ENCODE assay signal across 18 cellular contexts in genomic region chr1:185497177-185497576, GRCh38.
DNase-seq lines count a peak whose midpoint lies in the region; ATAC-seq, FAIRE-seq and TF ChIP-seq lines count a peak whose summit lies in the region.
"Had no signal": no experiment of that assay in that cellular context is flagged by ENCODE, and none has a peak within 500 bp of the region (broad histone marks: within the 10 kb centered on the region; RNA-seq: fewer than 3 reads in every experiment).

No MANE protein-coding gene starts in this region.

- peak overlapping the region; percentile 49 for H3K27ac Mint-ChIP-seq in dendritic cell treated with granulocyte-macrophage colony-stimulating factor and Interleukin-4, amounts not matched to agents 40 ng/mL and 50 ng/mL, for 4 days
- H3K27ac Mint-ChIP-seq in activated T-helper 17 cell treated with anti-CD3 and anti-CD28 coated beads, Interleukin-2, amount 50 U/mL, for 72 hours: no peak overlapping the region
- H3K27ac Mint-ChIP-seq: B cell; CD4-positive, alpha-beta memory T cell; CD4-positive, CD25-positive, alpha-beta regulatory T cell; CD8-positive, alpha-beta memory T cell had no signal

- H3K27me3 ChIP-seq in brain microvascular endothelial cell (replicated peaks): no peaks in the 10 kb centered on the region
- H3K27me3 ChIP-seq: BLaER1 treated with 17β-estradiol and CSF1 and Interleukin-3, amounts not matched to agents 10 nM and 100 nM had no signal

- no peaks in the 10 kb centered on the region for H3K36me3 ChIP-seq in brain microvascular endothelial cell (replicated peaks)
- H3K36me3 ChIP-seq: BLaER1 treated with 17β-estradiol and CSF1 and Interleukin-3, amounts not matched to agents 10 nM and 100 nM had no signal

- intact Hi-C loops in dendritic cell treated with granulocyte-macrophage colony-stimulating factor and Interleukin-4, amounts not matched to agents 40 ng/mL and 50 ng/mL, for 4 days (cut with micrococcal nuclease): no loop called here

- no peak overlapping the region for H3K27ac ChIP-seq in brain microvascular endothelial cell
- H3K27ac ChIP-seq: 22Rv1; A549; BLaER1 treated with 17β-estradiol and CSF1 and Interleukin-3, amounts not matched to agents 10 nM and 100 nM; C4-2B had no signal

- no peak for TF ChIP-seq CTCF in D721Med (IDR thresholded peaks at IDR 0.05; ENCODE audit: insufficient read depth, missing control alignments)
- no peak for TF ChIP-seq CTCF in brain microvascular endothelial cell (IDR thresholded peaks at IDR 0.05; ENCODE audit: low read depth, low read length, missing control alignments)

- DNase-seq in D721Med (ENCODE audit: insufficient read length, low spot score) (no peak), brain microvascular endothelial cell (no peak)
- DNase-seq: AML-193; CD4-positive, alpha-beta memory T cell; CD4-positive, CD25-positive, alpha-beta regulatory T cell; CD8-positive, alpha-beta memory T cell; COR-L47; DMS79 treated with DMSO at 0.1 percent for 48 hours; GF-D8 had no signal

- H3K4me3 Mint-ChIP-seq in dendritic cell treated with granulocyte-macrophage colony-stimulating factor and Interleukin-4, amounts not matched to agents 40 ng/mL and 50 ng/mL, for 4 days: no peak overlapping the region
- no peak overlapping the region for H3K4me3 Mint-ChIP-seq in activated T-helper 17 cell treated with anti-CD3 and anti-CD28 coated beads, Interleukin-2, amount 50 U/mL, for 72 hours
- H3K4me3 Mint-ChIP-seq: B cell; CD4-positive, alpha-beta memory T cell; CD4-positive, CD25-positive, alpha-beta regulatory T cell; CD8-positive, alpha-beta memory T cell had no signal

- no peaks in the 10 kb centered on the region for H3K27me3 Mint-ChIP-seq in dendritic cell treated with granulocyte-macrophage colony-stimulating factor and Interleukin-4, amounts not matched to agents 40 ng/mL and 50 ng/mL, for 4 days
- no peaks in the 10 kb centered on the region for H3K27me3 Mint-ChIP-seq in activated T-helper 17 cell treated with anti-CD3 and anti-CD28 coated beads, Interleukin-2, amount 50 U/mL, for 72 hours
- H3K27me3 Mint-ChIP-seq: CD4-positive, CD25-positive, alpha-beta regulatory T cell had no signal

- peaks cover 16% of the 10 kb centered on the region for H3K4me1 Mint-ChIP-seq in dendritic cell treated with granulocyte-macrophage colony-stimulating factor and Interleukin-4, amounts not matched to agents 40 ng/mL and 50 ng/mL, for 4 days (ENCODE audit: low read depth)
- H3K4me1 Mint-ChIP-seq in activated T-helper 17 cell treated with anti-CD3 and anti-CD28 coated beads, Interleukin-2, amount 50 U/mL, for 72 hours: peaks cover 16% of the 10 kb centered on the region
- H3K4me1 Mint-ChIP-seq: B cell had no signal

- in situ Hi-C loops in brain microvascular endothelial cell (cut with HindIII; ENCODE audit: low pct_ligation_motif_present, low sequenced_read_pairs): no loop called here

- FAIRE-seq in D721Med (lab: Jason Lieb, UNC) (peak; percentile 35), TTC549 (lab: Jason Lieb, UNC) (peak; percentile 77)
- FAIRE-seq: A549, GM12891 had no signal

- no peak for ATAC-seq in activated T-helper 17 cell treated with anti-CD3 and anti-CD28 coated beads, Interleukin-2, amount 50 U/mL, for 72 hours (replicated peaks)
- ATAC-seq: A549 had no signal

- no peaks in the 10 kb centered on the region for H3K36me3 Mint-ChIP-seq in dendritic cell treated with granulocyte-macrophage colony-stimulating factor and Interleukin-4, amounts not matched to agents 40 ng/mL and 50 ng/mL, for 4 days (ENCODE audit: low read depth)
- H3K36me3 Mint-ChIP-seq in activated T-helper 17 cell treated with anti-CD3 and anti-CD28 coated beads, Interleukin-2, amount 50 U/mL, for 72 hours (ENCODE audit: low read depth): no peaks in the 10 kb centered on the region
- H3K36me3 Mint-ChIP-seq: CD4-positive, alpha-beta memory T cell; CD4-positive, CD25-positive, alpha-beta regulatory T cell; CD8-positive, alpha-beta memory T cell had no signal

- H3K4me3 ChIP-seq in brain microvascular endothelial cell (ENCODE audit: low read depth, low read length): no peak overlapping the region
- H3K4me3 ChIP-seq: A549; BLaER1 treated with 17β-estradiol and CSF1 and Interleukin-3, amounts not matched to agents 10 nM and 100 nM had no signal

- no peaks in the 10 kb centered on the region for H3K9me3 Mint-ChIP-seq in dendritic cell treated with granulocyte-macrophage colony-stimulating factor and Interleukin-4, amounts not matched to agents 40 ng/mL and 50 ng/mL, for 4 days
- H3K9me3 Mint-ChIP-seq in activated T-helper 17 cell treated with anti-CD3 and anti-CD28 coated beads, Interleukin-2, amount 50 U/mL, for 72 hours: no peaks in the 10 kb centered on the region
- H3K9me3 Mint-ChIP-seq: CD4-positive, alpha-beta memory T cell; CD4-positive, CD25-positive, alpha-beta regulatory T cell; CD8-positive, alpha-beta memory T cell had no signal
